ENCODE assay signal across 26 cellular contexts in genomic region chr5:57675236-57675635, GRCh38.
"Had no signal": no experiment of that assay in that cellular context is flagged by ENCODE, and none has a peak within 500 bp of the region (broad histone marks: within the 10 kb centered on the region; RNA-seq: fewer than 3 reads in every experiment).

No MANE protein-coding gene starts in this region.

- DNase-seq: activated CD4-positive, alpha-beta memory T cell treated with anti-CD3 and anti-CD28 coated beads, Interleukin-2, amount 10 ng/mL, durations not matched to agents 7 days and 5 days; activated CD4-positive, alpha-beta T cell treated with anti-CD3 and anti-CD28 coated beads for 1 hour; activated CD4-positive, alpha-beta T cell treated with anti-CD3 and anti-CD28 coated beads, Interleukin-2, amount 10 ng/mL, durations not matched to agents 7 days and 5 days; activated naive CD8-positive, alpha-beta T cell treated with anti-CD3 and anti-CD28 coated beads, Interleukin-2, amount 50 U/mL, for 24 hours; activated T-cell treated with anti-CD3 and anti-CD28 coated beads, Interleukin-2, amount 50 U/mL, for 4 hours; amygdala; body of pancreas; colonic mucosa; effector CD8-positive, alpha-beta T cell; esophagus squamous epithelium; foreskin melanocyte; left colon; midbrain; naive thymus-derived CD4-positive, alpha-beta T cell; nucleus accumbens; psoas muscle; stimulated activated CD4-positive, alpha-beta T cell treated with anti-CD3 and anti-CD28 coated beads, Interleukin-2, amount 100 ng/mL, for 48 hours; stimulated activated naive CD4-positive, alpha-beta T cell treated with Interleukin-2 at 50 U/mL for 16 hours; T-helper 17 cell; T1000 had no signal

- H3K27ac ChIP-seq: body of pancreas, colonic mucosa, epithelial cell of prostate, esophagus squamous epithelium, parathyroid adenoma, psoas muscle, right atrium auricular region, tibial nerve had no signal

- ATAC-seq: activated naive CD8-positive, alpha-beta T cell treated with anti-CD3 and anti-CD28 coated beads, Interleukin-2, amount 50 U/mL, for 24 hours; activated T-cell treated with anti-CD3 and anti-CD28 coated beads, Interleukin-2, amount 50 U/mL, for 4 hours; activated T-helper 17 cell treated with anti-CD3 and anti-CD28 coated beads, Interleukin-2, amount 50 U/mL, for 72 hours; body of pancreas; left colon; naive thymus-derived CD4-positive, alpha-beta T cell; psoas muscle; T-helper 17 cell; WTC11 had no signal

- H3K27me3 ChIP-seq: body of pancreas, colonic mucosa, esophagus squamous epithelium, right atrium auricular region, tibial nerve had no signal

- H3K36me3 ChIP-seq: colonic mucosa, esophagus squamous epithelium, right atrium auricular region, tibial nerve had no signal

- H3K9me3 ChIP-seq: body of pancreas, colonic mucosa, esophagus squamous epithelium, psoas muscle, right atrium auricular region, tibial nerve had no signal

- H3K4me3 ChIP-seq: body of pancreas, colonic mucosa, esophagus squamous epithelium, psoas muscle, right atrium auricular region, tibial nerve had no signal

- H3K4me1 ChIP-seq: body of pancreas, colonic mucosa, parathyroid adenoma, psoas muscle had no signal
